In the genomic region with DNA sequence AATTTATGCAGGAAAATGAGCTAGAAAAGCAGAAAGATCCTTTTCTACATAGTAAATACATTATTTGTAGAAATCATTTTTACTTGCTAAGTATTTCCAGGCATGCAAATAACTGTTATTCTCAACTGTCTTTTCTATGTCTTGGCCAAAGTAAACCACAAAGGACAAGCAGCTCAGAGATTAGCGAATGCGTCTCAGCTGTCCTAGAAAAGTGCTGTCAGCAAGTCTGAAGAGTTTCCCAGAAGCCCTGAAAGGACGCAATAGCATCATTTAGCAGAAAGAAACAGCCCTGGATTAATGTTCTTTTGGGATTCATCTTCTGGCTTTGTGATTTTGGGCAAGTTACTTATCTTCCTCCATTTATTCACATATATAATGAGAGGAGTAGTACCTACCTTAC, we compare ENCODE assay signal across 19 cellular contexts.
"Had no signal": no experiment of that assay in that cellular context is flagged by ENCODE, and none has a peak within 500 bp of the region (broad histone marks: within the 10 kb centered on the region; RNA-seq: fewer than 3 reads in every experiment).

No MANE protein-coding gene starts in this region.

- H3K27ac ChIP-seq: coronary artery, foreskin keratinocyte, left lung, neutrophil, psoas muscle, skin epidermis, thyroid gland had no signal

- H3K27me3 ChIP-seq: foreskin keratinocyte, left lung, neutrophil, thyroid gland had no signal

- H3K36me3 ChIP-seq: left lung, neutrophil, thyroid gland had no signal

- H3K4me3 ChIP-seq: coronary artery, left lung, lung, psoas muscle, skin epidermis, thyroid gland had no signal

- DNase-seq: cerebellar nuclear complex; effector CD4-positive, alpha-beta T cell; endodermal cell; erythroblast; foreskin keratinocyte; immature natural killer cell; left lung; mesendoderm; naive thymus-derived CD4-positive, alpha-beta T cell; nephron progenitor cell; psoas muscle; retina; stimulated activated CD4-positive, alpha-beta T cell treated with anti-CD3 and anti-CD28 coated beads, Interleukin-2, amount 100 ng/mL, for 24 hours; stimulated activated naive CD4-positive, alpha-beta T cell treated with Interleukin-2 at 50 U/mL for 16 hours; thyroid gland had no signal

- H3K4me1 ChIP-seq: foreskin keratinocyte, left lung, psoas muscle, thyroid gland had no signal

- H3K9me3 ChIP-seq: left lung, neutrophil, psoas muscle, thyroid gland had no signal
